In the genomic region with DNA sequence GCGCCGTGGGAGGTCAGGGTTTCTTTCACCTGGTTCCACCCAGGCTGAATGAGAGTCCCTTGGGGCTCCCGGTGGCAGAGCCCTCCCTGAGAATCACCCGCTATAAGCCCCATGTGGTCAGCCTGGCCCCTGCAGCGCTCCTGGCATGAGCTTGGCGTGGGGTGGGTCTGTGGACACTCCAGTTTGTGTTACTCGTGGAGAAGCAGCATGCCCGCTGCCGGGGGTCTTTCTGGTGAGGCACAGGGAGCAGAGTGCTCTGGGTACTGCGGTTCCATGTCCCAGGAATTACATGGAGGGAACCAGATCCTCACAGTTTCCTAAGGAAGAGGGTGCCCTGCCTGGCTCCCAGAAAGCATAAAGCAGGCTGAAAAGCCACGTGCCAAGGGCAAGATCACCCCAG, we compare ENCODE assay signal across 24 cellular contexts.
"Had no signal": no experiment of that assay in that cellular context is flagged by ENCODE, and none has a peak within 500 bp of the region (broad histone marks: within the 10 kb centered on the region; RNA-seq: fewer than 3 reads in every experiment).

No MANE protein-coding gene starts in this region.

- H3K4me1 Mint-ChIP-seq: memory B cell, nephron, neural progenitor cell had no signal

- H3K9me3 Mint-ChIP-seq: memory B cell; nephron; neural progenitor cell; stimulated activated naive CD8-positive, alpha-beta T cell treated with anti-CD3 and anti-CD28 coated beads, Interleukin-15, amount 100 ng/mL, for 72 hours had no signal

- H3K4me2 ChIP-seq: hepatocyte, neural progenitor cell had no signal

- FAIRE-seq: colon, kidney had no signal

- H3K9me3 ChIP-seq: gastrocnemius medialis, prostate gland, right atrium auricular region, spleen, suprapubic skin, transverse colon, upper lobe of right lung, uterus had no signal

- H2AFZ ChIP-seq: hepatocyte, neural progenitor cell had no signal

- ATAC-seq: gastrocnemius medialis; left lobe of liver; stimulated activated naive CD8-positive, alpha-beta T cell treated with anti-CD3 and anti-CD28 coated beads, Interleukin-15, amount 100 ng/mL, for 72 hours; upper lobe of right lung had no signal

- H3K4me3 ChIP-seq: dorsolateral prefrontal cortex, gastrocnemius medialis, hepatocyte, lung, neural progenitor cell, prostate gland, right atrium auricular region, skin epidermis, spleen, suprapubic skin, transverse colon, upper lobe of right lung, uterus had no signal

- H3K27me3 ChIP-seq: dorsolateral prefrontal cortex, gastrocnemius medialis, hepatocyte, neural progenitor cell, right atrium auricular region, spleen, suprapubic skin, transverse colon, upper lobe of right lung, uterus had no signal

- H3K9ac ChIP-seq: neural progenitor cell had no signal

- H3K36me3 ChIP-seq: neural progenitor cell, uterus had no signal

- H3K4me1 ChIP-seq: gastrocnemius medialis, neural progenitor cell, spleen, suprapubic skin, upper lobe of right lung had no signal

- H3K27ac ChIP-seq: dorsolateral prefrontal cortex, gastrocnemius medialis, hepatocyte, neural progenitor cell, prostate gland, right atrium auricular region, spleen, suprapubic skin, transverse colon, upper lobe of right lung, uterus had no signal

- DNase-seq: dorsolateral prefrontal cortex; effector CD4-positive, alpha-beta T cell; foreskin fibroblast; gastrocnemius medialis; head of caudate nucleus; kidney; spleen; stimulated activated CD4-positive, alpha-beta T cell treated with anti-CD3 and anti-CD28 coated beads, Interleukin-2, amount 100 ng/mL, for 48 hours; stimulated activated naive CD4-positive, alpha-beta T cell; stimulated activated naive CD8-positive, alpha-beta T cell treated with anti-CD3 and anti-CD28 coated beads, Interleukin-15, amount 100 ng/mL, for 72 hours; transverse colon; upper lobe of right lung; uterus had no signal

- H3K27me3 Mint-ChIP-seq: memory B cell; stimulated activated naive CD8-positive, alpha-beta T cell treated with anti-CD3 and anti-CD28 coated beads, Interleukin-15, amount 100 ng/mL, for 72 hours had no signal

- H3K79me2 ChIP-seq: hepatocyte had no signal

- H3K27ac Mint-ChIP-seq: memory B cell, neural progenitor cell had no signal

- H3K4me3 Mint-ChIP-seq: memory B cell; nephron; neural progenitor cell; stimulated activated naive CD8-positive, alpha-beta T cell treated with anti-CD3 and anti-CD28 coated beads, Interleukin-15, amount 100 ng/mL, for 72 hours had no signal
